Comparison of ENCODE assay signal across 8 cellular contexts in the genomic region with DNA sequence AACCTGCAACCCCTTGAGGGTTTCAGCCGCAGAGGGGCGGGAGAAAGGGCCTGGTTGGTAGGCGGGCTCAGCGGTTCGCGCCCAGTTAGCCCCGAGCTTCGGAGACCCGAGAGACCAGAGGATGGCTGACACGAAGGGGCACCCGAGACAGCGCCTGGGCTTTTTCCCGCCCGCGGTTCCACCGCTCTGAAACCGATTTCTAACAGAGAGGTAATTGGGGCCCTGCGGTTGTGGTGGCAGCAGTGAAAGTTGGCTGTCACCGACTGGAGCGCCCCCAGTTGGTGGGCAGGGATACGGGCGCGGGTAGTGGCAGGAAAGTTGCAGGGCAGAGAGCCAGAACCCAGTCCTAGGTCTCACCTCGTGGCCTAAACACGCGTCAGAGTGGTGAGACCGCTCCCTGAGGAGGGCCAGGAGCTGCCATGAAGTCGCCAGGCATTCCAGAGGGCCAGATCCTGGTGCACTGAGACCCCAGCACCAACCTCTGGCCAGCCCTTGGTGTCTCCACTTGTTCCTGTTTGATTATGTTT. TPM values are rescaled to one million over a fixed set of nuclear protein-coding genes. Genes with fewer than 3 reads are reported as not detected.
A peak's percentile ranks its signal among the peaks of the same experiment; 100 is the strongest.
DNase-seq lines count a peak whose midpoint lies in the region; ATAC-seq and TF ChIP-seq lines count a peak whose summit lies in the region.

No MANE protein-coding gene starts in this region.

- POLR2A ChIA-PET in AG04449 (lab: Yijun Ruan, JAX): interaction anchor here (0.8 to 1.5 kb wide), 5 partner anchors 11 to 23 kb away, joined by 3 to 8 read pairs (median 5); a partner anchor contains a TSS

- TF ChIP-seq CTCF in AG04449 (IDR thresholded peaks at IDR 0.05; ENCODE audit: insufficient read depth, low read length, missing control alignments) (peak; percentile 83), colonic mucosa (IDR thresholded peaks at IDR 0.05) (peak; percentile 83), lower leg skin (IDR thresholded peaks at IDR 0.05) (peak in 1 of 3 donors; percentile 46)

- intact Hi-C loops in colonic mucosa (cut with DNase I) (no loop called here), lower leg skin (cut with DNase I; ENCODE audit: low total_unique reads) (no loop called here)

- H3K9ac ChIP-seq in colonic mucosa (ENCODE audit: low read depth in 2 of 2, low read length in 2 of 2): peak overlapping the region; percentile 75 to 95

- H3K27ac ChIP-seq in colonic mucosa: peak overlapping the region; percentile 96

- H3K4me1 ChIP-seq in colonic mucosa: no peaks in the 10 kb centered on the region

- ATAC-seq in GM18867 (IDR thresholded peaks at IDR 0.05; ENCODE audit: unreplicated experiment) (peak; percentile 72), HG03108 (IDR thresholded peaks at IDR 0.05; ENCODE audit: unreplicated experiment) (peak; percentile 36)

- DNase-seq in AG04449 (ENCODE audit: low read depth, low spot score) (no peak), NCI-H345 treated with DMSO at 0.1 percent for 48 hours (lab: John Stamatoyannopoulos, UW; ENCODE audit: unreplicated experiment) (peak; percentile 79), colonic mucosa (peak; percentile 89), lower leg skin (ENCODE audit: low spot score in 2 of 2) (peak; percentile 76 to 97)
- DNase-seq in activated CD4-positive, alpha-beta T cell treated with anti-CD3 and anti-CD28 coated beads for 48 hours: peak; percentile 94
- peak; percentile 64 to 88 (median 72) for DNase-seq in stimulated activated CD4-positive, alpha-beta T cell treated with anti-CD3 and anti-CD28 coated beads, TNF-alpha, amount 100 ng/mL, for 24 hours (ENCODE audit: low read depth in 3 of 3)

- TF ChIP-seq POLR2A in lower leg skin (IDR thresholded peaks at IDR 0.05): no peak

- CTCF ChIA-PET in AG04449 (lab: Yijun Ruan, JAX): interaction anchor here (0.7 to 4.4 kb wide), 10 partner anchors 9 to 492 kb away, joined by 3 to 34 read pairs (median 6); a partner anchor contains a TSS

- 0% methylated on average over 23 to 24 of the region's 28 CpGs for WGBS in lower leg skin, 2 donors

- no peaks in the 10 kb centered on the region for H3K9me3 ChIP-seq in colonic mucosa

- H3K36me3 ChIP-seq in colonic mucosa: peaks cover 4% of the 10 kb centered on the region

- H3K4me3 ChIP-seq in AG04449 (ENCODE audit: low read depth, low read length) (peak overlapping the region; percentile 73), colonic mucosa (peak overlapping the region; percentile 66), lower leg skin (ENCODE audit: low read depth, poor library complexity, severe bottlenecking) (peak overlapping the region; percentile 61)

- H3K27me3 ChIP-seq in colonic mucosa: no peaks in the 10 kb centered on the region

RNA-seq across cellular contexts. Expression of a gene that starts 0.6 kb away (rescaled TPM):
- total RNA-seq in colonic mucosa: 10 to 100 TPM; 23.3 to 34.9 TPM
- total RNA-seq in lower leg skin: 10 to 100 TPM; 55.4 to 68.7 (median 59.1) TPM

RNA-seq across cellular contexts. Expression of a gene that starts 14.8 kb away (rescaled TPM):
- 1,000 to 10,000 TPM; 1,223 to 1,445 TPM for total RNA-seq in colonic mucosa
- 100 to 1,000 TPM; 486 to 741 (median 626) TPM for total RNA-seq in lower leg skin

RNA-seq across cellular contexts. Expression of a gene that starts 22.7 kb away (rescaled TPM):
- total RNA-seq in colonic mucosa: under 1 TPM; 0.21 to 0.44 TPM
- not detected for total RNA-seq in lower leg skin

RNA-seq across cellular contexts. Expression of a gene that starts 23.0 kb away (rescaled TPM):
- total RNA-seq in colonic mucosa (10 to 100 TPM in 1 of 2 donors, 1 to 10 TPM in 1; 5.0 to 25.7 TPM), lower leg skin (10 to 100 TPM in 2 of 4 donors, 1 to 10 TPM in 2; 4.3 to 17.4 (median 12.4) TPM)

RNA-seq across cellular contexts. Expression of a gene that starts 31.1 kb away (rescaled TPM):
- total RNA-seq in colonic mucosa (100 to 1,000 TPM; 554 to 846 TPM), lower leg skin (100 to 1,000 TPM in 2 of 4 donors, 10 to 100 TPM in 2; 68.0 to 107 (median 96.3) TPM)
